14 cellular contexts compared by ENCODE assay signal in the genomic region with DNA sequence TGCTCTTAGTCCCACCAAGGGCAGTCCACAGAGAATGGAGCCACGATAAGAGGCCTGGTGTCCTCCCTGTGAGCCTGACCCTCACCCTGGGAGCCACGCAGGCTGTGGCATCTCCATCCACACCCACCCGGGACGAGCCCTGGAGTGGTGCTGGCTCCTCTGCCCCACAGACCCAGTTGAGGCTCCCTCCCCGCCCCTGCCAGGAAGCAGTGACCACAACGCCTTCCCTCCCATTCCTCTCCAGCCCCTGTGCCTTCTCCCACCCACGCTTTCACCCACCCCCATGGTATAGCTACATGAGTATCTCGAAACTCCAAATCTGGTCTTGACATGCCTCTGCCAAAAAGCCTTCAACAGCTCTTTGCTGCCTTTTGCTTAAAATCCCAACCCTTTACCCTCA. TPM values are rescaled to one million over a fixed set of nuclear protein-coding genes. Genes with fewer than 3 reads are reported as not detected.
A peak's percentile ranks its signal among the peaks of the same experiment; 100 is the strongest.
DNase-seq lines count a peak whose midpoint lies in the region; ATAC-seq and TF ChIP-seq lines count a peak whose summit lies in the region.
"Had no signal": no experiment of that assay in that cellular context is flagged by ENCODE, and none has a peak within 500 bp of the region (broad histone marks: within the 10 kb centered on the region; RNA-seq: fewer than 3 reads in every experiment).

No MANE protein-coding gene starts in this region.

- peak overlapping the region in 1 of 2 experiments; percentile 36 for H3K14ac ChIP-seq in mesenchymal stem cell (ENCODE audit: low read length in 2 of 2)

- 93% methylated on average over 7 of the region's 8 CpGs for WGBS in mesenchymal stem cell

- H2BK15ac ChIP-seq in mesenchymal stem cell (ENCODE audit: low read depth, poor library complexity, severe bottlenecking): peak overlapping the region; percentile 45

- no peak overlapping the region for H3K4me3 Mint-ChIP-seq in activated naive CD4-positive, alpha-beta T cell treated with anti-CD3 and anti-CD28 coated beads, Interleukin-2, amount 10 ng/mL, durations not matched to agents 7 days and 5 days
- H3K4me3 Mint-ChIP-seq in activated T-helper 17 cell treated with anti-CD3 and anti-CD28 coated beads, Interleukin-2, amount 50 U/mL, for 72 hours: peak overlapping the region; percentile 70

- no peak overlapping the region for H3K18ac ChIP-seq in mesenchymal stem cell (ENCODE audit: low read depth in 1 of 2, low read length in 2 of 2)

- no peaks in the 10 kb centered on the region for H3K9me3 Mint-ChIP-seq in activated naive CD4-positive, alpha-beta T cell treated with anti-CD3 and anti-CD28 coated beads, Interleukin-2, amount 10 ng/mL, durations not matched to agents 7 days and 5 days
- no peaks in the 10 kb centered on the region for H3K9me3 Mint-ChIP-seq in activated T-helper 17 cell treated with anti-CD3 and anti-CD28 coated beads, Interleukin-2, amount 50 U/mL, for 72 hours

- H4K91ac ChIP-seq in mesenchymal stem cell (ENCODE audit: low read length): no peak overlapping the region

- H2AK5ac ChIP-seq in mesenchymal stem cell (ENCODE audit: low read length, severe bottlenecking): no peak overlapping the region

- peak overlapping the region; percentile 81 for H3K27ac Mint-ChIP-seq in activated naive CD4-positive, alpha-beta T cell treated with anti-CD3 and anti-CD28 coated beads, Interleukin-2, amount 10 ng/mL, durations not matched to agents 7 days and 5 days
- peak overlapping the region; percentile 84 for H3K27ac Mint-ChIP-seq in activated T-helper 17 cell treated with anti-CD3 and anti-CD28 coated beads, Interleukin-2, amount 50 U/mL, for 72 hours

- H3K4me1 Mint-ChIP-seq in activated naive CD4-positive, alpha-beta T cell treated with anti-CD3 and anti-CD28 coated beads, Interleukin-2, amount 10 ng/mL, durations not matched to agents 7 days and 5 days: peaks cover 94% of the 10 kb centered on the region
- peaks cover 50% of the 10 kb centered on the region for H3K4me1 Mint-ChIP-seq in activated T-helper 17 cell treated with anti-CD3 and anti-CD28 coated beads, Interleukin-2, amount 50 U/mL, for 72 hours

- no peak overlapping the region for H2BK12ac ChIP-seq in mesenchymal stem cell (ENCODE audit: low read length in 2 of 2)

- no peak overlapping the region for H3K23ac ChIP-seq in mesenchymal stem cell (ENCODE audit: low read length in 2 of 2)

- CTCF ChIA-PET in activated naive CD4-positive, alpha-beta T cell treated with anti-CD3 and anti-CD28 coated beads, Interleukin-2, amount 10 ng/mL, durations not matched to agents 7 days and 5 days (lab: Charles Lee): interaction anchor here (0.8 to 3.2 kb wide), 3 partner anchors 9 to 44 kb away, joined by 3 to 15 read pairs (median 3); no protein-coding TSS in a partner anchor

- H3K27me3 ChIP-seq in mesenchymal stem cell (ENCODE audit: control insufficient read depth in 1 of 2, insufficient read depth in 1 of 2, low read length in 2 of 2) (peaks cover 0 to 7% of the 10 kb centered on the region in 2 experiments), upper lobe of right lung (no peaks in the 10 kb centered on the region)
- H3K27me3 ChIP-seq: esophagus muscularis mucosa had no signal

- H3K27me3 Mint-ChIP-seq in activated naive CD4-positive, alpha-beta T cell treated with anti-CD3 and anti-CD28 coated beads, Interleukin-2, amount 10 ng/mL, durations not matched to agents 7 days and 5 days: no peaks in the 10 kb centered on the region
- H3K27me3 Mint-ChIP-seq in activated T-helper 17 cell treated with anti-CD3 and anti-CD28 coated beads, Interleukin-2, amount 50 U/mL, for 72 hours: no peaks in the 10 kb centered on the region

- H3K36me3 Mint-ChIP-seq in activated naive CD4-positive, alpha-beta T cell treated with anti-CD3 and anti-CD28 coated beads, Interleukin-2, amount 10 ng/mL, durations not matched to agents 7 days and 5 days: peaks cover 44% of the 10 kb centered on the region
- H3K36me3 Mint-ChIP-seq in activated T-helper 17 cell treated with anti-CD3 and anti-CD28 coated beads, Interleukin-2, amount 50 U/mL, for 72 hours (ENCODE audit: low read depth): peaks cover 67% of the 10 kb centered on the region

- no peak overlapping the region for H3K4ac ChIP-seq in mesenchymal stem cell (ENCODE audit: low read depth in 1 of 2, low read length in 2 of 2)

- no peak for DNase-seq in activated naive CD4-positive, alpha-beta T cell treated with anti-CD3 and anti-CD28 coated beads, Interleukin-2, amount 10 ng/mL, durations not matched to agents 7 days and 5 days
- no peak for DNase-seq in activated naive CD4-positive, alpha-beta T cell (lab: John Stamatoyannopoulos, UW)
- DNase-seq in mesenchymal stem cell (no peak), upper lobe of right lung (no peak), NCI-H1436 (lab: John Stamatoyannopoulos, UW) (no peak)
- DNase-seq: NCI-H1436 treated with DMSO at 0.1 percent for 48 hours; NCI-H69; RPMI8226; stimulated activated CD8-positive, alpha-beta memory T cell treated with anti-CD3 and anti-CD28 coated beads, Interleukin-4, amount 100 ng/mL, for 48 hours had no signal

- H4K8ac ChIP-seq in mesenchymal stem cell (ENCODE audit: low read length): no peak overlapping the region

- intact Hi-C loops in upper lobe of right lung (cut with DNase I): no loop called here

- H2BK120ac ChIP-seq in mesenchymal stem cell (ENCODE audit: low read depth, low read length): no peak overlapping the region

- no peak overlapping the region for H3K9ac ChIP-seq in mesenchymal stem cell (ENCODE audit: low read length)

- H2AFZ ChIP-seq in mesenchymal stem cell (ENCODE audit: low read depth, low read length): no peak overlapping the region

- H2BK5ac ChIP-seq in mesenchymal stem cell (ENCODE audit: low read depth, low read length, poor library complexity, severe bottlenecking): no peak overlapping the region

- H3K27ac ChIP-seq in mesenchymal stem cell (ENCODE audit: low read length, poor library complexity, severe bottlenecking): no peak overlapping the region
- peak overlapping the region; percentile 58 for H3K27ac ChIP-seq in upper lobe of right lung
- H3K27ac ChIP-seq: esophagus muscularis mucosa had no signal

- H3K4me3 ChIP-seq in mesenchymal stem cell (ENCODE audit: insufficient read depth in 1 of 2, low read depth in 1 of 2, low read length in 2 of 2): no peak overlapping the region
- no peak overlapping the region for H3K4me3 ChIP-seq in upper lobe of right lung
- H3K4me3 ChIP-seq: esophagus muscularis mucosa, HAP-1 had no signal

- H3K36me3 ChIP-seq in mesenchymal stem cell (ENCODE audit: control insufficient read depth in 1 of 2, insufficient read depth in 2 of 2, low read depth in 1 of 2, low read length in 2 of 2): peaks cover 0 to 47% of the 10 kb centered on the region in 2 experiments
- no peaks in the 10 kb centered on the region for H3K36me3 ChIP-seq in upper lobe of right lung
- H3K36me3 ChIP-seq: esophagus muscularis mucosa, HAP-1 had no signal

- H3K79me1 ChIP-seq in mesenchymal stem cell (replicated peaks; ENCODE audit: low read length, poor library complexity, severe bottlenecking): peaks cover 50% of the 10 kb centered on the region

- no peaks in the 10 kb centered on the region for H3K9me3 ChIP-seq in mesenchymal stem cell (ENCODE audit: control insufficient read depth, low read length)
- no peaks in the 10 kb centered on the region for H3K9me3 ChIP-seq in upper lobe of right lung
- H3K9me3 ChIP-seq: esophagus muscularis mucosa, HAP-1 had no signal

- no peak overlapping the region for H3K4me2 ChIP-seq in mesenchymal stem cell (ENCODE audit: low read length, poor library complexity, severe bottlenecking)

- TF ChIP-seq CTCF in upper lobe of right lung (IDR thresholded peaks at IDR 0.05): no peak

- H3K4me1 ChIP-seq in mesenchymal stem cell (ENCODE audit: control insufficient read depth, insufficient read depth, low read depth, low read length): peaks cover 55% of the 10 kb centered on the region
- H3K4me1 ChIP-seq in upper lobe of right lung: peaks cover 53% of the 10 kb centered on the region

- no peak for ATAC-seq in activated T-helper 17 cell treated with anti-CD3 and anti-CD28 coated beads, Interleukin-2, amount 50 U/mL, for 72 hours (replicated peaks)
- ATAC-seq in upper lobe of right lung: no peak
- no peak for ATAC-seq in HG02885 (IDR thresholded peaks at IDR 0.05; ENCODE audit: poor library complexity, unreplicated experiment)
- no peak for ATAC-seq in HG03280 (IDR thresholded peaks at IDR 0.05; ENCODE audit: unreplicated experiment)

RNA-seq across cellular contexts. Expression of a gene that starts 57.9 kb away (rescaled TPM):
- total RNA-seq in activated T-helper 17 cell treated with anti-CD3 and anti-CD28 coated beads, Interleukin-2, amount 50 U/mL, for 72 hours: 100 to 1,000 TPM; 167 to 263 TPM
- 3.2 TPM for polyA plus RNA-seq in mesenchymal stem cell (2013, experiment 1 of 2)
- 3.2 TPM for polyA plus RNA-seq in mesenchymal stem cell (2013, experiment 2 of 2)
- 46.2 TPM for total RNA-seq in upper lobe of right lung
